ENCODE assay signal across 16 cellular contexts in the genomic region with DNA sequence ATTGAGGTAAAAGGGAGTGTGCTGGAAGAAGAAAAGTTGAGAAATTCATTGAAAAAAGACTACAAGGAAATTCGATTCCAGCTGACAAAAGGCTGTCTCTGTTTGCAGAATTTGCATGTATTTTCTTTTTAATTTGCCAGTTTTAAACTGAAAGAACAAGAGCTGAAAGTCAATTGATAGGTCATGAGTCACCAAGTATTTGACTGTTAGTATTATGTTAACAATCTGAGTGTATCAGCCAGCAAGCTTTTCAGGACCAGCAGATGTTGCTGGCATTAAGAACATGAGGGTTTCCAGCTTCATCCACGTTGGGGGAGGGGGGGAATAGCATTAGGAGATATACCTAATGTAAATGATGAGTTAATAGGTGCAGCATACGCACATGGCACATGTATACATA.
DNase-seq lines count a peak whose midpoint lies in the region; TF ChIP-seq lines count a peak whose summit lies in the region.
"Had no signal": no experiment of that assay in that cellular context is flagged by ENCODE, and none has a peak within 500 bp of the region (broad histone marks: within the 10 kb centered on the region; RNA-seq: fewer than 3 reads in every experiment).

No MANE protein-coding gene starts in this region.

- H3K9me2 ChIP-seq in SK-N-SH, result no peaks in the 10 kb centered on the region

- H3F3A ChIP-seq in SK-N-SH (replicated peaks; ENCODE audit: insufficient read depth), result peaks cover 56% of the 10 kb centered on the region

- peaks cover 7% of the 10 kb centered on the region for H3K36me3 Mint-ChIP-seq in MCF 10A (ENCODE audit: insufficient read depth, unreplicated experiment)
- H3K36me3 Mint-ChIP-seq in CD14-positive monocyte, result no peaks in the 10 kb centered on the region
- H3K36me3 Mint-ChIP-seq: naive thymus-derived CD8-positive, alpha-beta T cell had no signal

- TF ChIP-seq RAD21 in SK-N-SH (IDR thresholded peaks at IDR 0.05; ENCODE audit: low read length), result no peak

- intact Hi-C loops in MCF 10A (cut with micrococcal nuclease), result loop anchor here (2.0 kb wide), 1 partner anchor 324 kb away; no protein-coding TSS in a partner anchor
- intact Hi-C loops in breast epithelium (cut with DNase I; ENCODE audit: low total_unique reads), result no loop called here
- intact Hi-C loops in CD14-positive monocyte (cut with micrococcal nuclease), result no loop called here

- no peaks in the 10 kb centered on the region for H3K79me2 ChIP-seq in SK-N-SH (ENCODE audit: insufficient read depth)

- H3K27me3 Mint-ChIP-seq in MCF 10A (ENCODE audit: insufficient read depth, unreplicated experiment) (no peaks in the 10 kb centered on the region), CD14-positive monocyte (ENCODE audit: low read depth in 3 of 3) (peaks cover 0 to 1% (median 0%) of the 10 kb centered on the region in 3 donors)
- H3K27me3 Mint-ChIP-seq: naive thymus-derived CD8-positive, alpha-beta T cell; stimulated activated naive CD8-positive, alpha-beta T cell treated with anti-CD3 and anti-CD28 coated beads, Interleukin-15, Interleukin-2, amounts not matched to agents 100 ng/mL and 50 ng/mL, for 24 hours had no signal

- H3K27ac ChIP-seq in breast epithelium (no peak overlapping the region), SK-N-SH (ENCODE audit: low read depth in 2 of 2, low read length in 1 of 2) (peak overlapping the region; percentile 77 to 95; a peak in 3 of 4 replicates), tibial nerve (no peak overlapping the region)
- H3K27ac ChIP-seq: colonic mucosa, HL-60 had no signal

- TF ChIP-seq CTCF in MCF 10A (IDR thresholded peaks at IDR 0.05; ENCODE audit: unreplicated experiment) (no peak), breast epithelium (IDR thresholded peaks at IDR 0.05) (no peak), SK-N-SH (IDR thresholded peaks at IDR 0.05) (no peak), tibial nerve (IDR thresholded peaks at IDR 0.05) (no peak), CD14-positive monocyte (IDR thresholded peaks at IDR 0.05) (no peak)

- peak; percentile 68 for DNase-seq in MCF 10A (ENCODE audit: unreplicated experiment)
- DNase-seq in breast epithelium (ENCODE audit: low spot score in 2 of 2), result no peak
- no peak for DNase-seq in SK-N-SH
- peak; percentile 65 for DNase-seq in fibroblast of the conjunctiva (ENCODE audit: low read depth)
- DNase-seq in tibial nerve (ENCODE audit: low spot score in 2 of 2), result no peak
- DNase-seq in inferior parietal cortex (ENCODE audit: extremely low spot score), result no peak
- DNase-seq in T-helper 1 cell, result no peak
- DNase-seq in CD14-positive monocyte (ENCODE audit: low spot score), result no peak
- DNase-seq: 8988T; activated CD4-positive, CD25-positive, alpha-beta regulatory T cell; activated gamma-delta T cell; colonic mucosa; naive thymus-derived CD8-positive, alpha-beta T cell; NCI-H2081 had no signal

- POLR2A ChIA-PET in MCF 10A (lab: Yijun Ruan, JAX), result interaction anchor here (0.7 to 2.5 kb wide), 2 partner anchors 11 to 12 kb away, joined by 3 to 7 read pairs; no protein-coding TSS in a partner anchor
- POLR2A ChIA-PET in SK-N-SH (lab: Yijun Ruan, JAX), result no interaction called here

- CTCF ChIA-PET in MCF 10A (lab: Yijun Ruan, JAX), result interaction anchor here (0.5 to 1.6 kb wide), 5 partner anchors 10 to 166 kb away, joined by 3 to 4 read pairs (median 3); no protein-coding TSS in a partner anchor
- CTCF ChIA-PET in SK-N-SH (lab: Yijun Ruan, JAX), result interaction anchor here (0.8 kb wide), 1 partner anchor 10 kb away, joined by 3 read pairs; no protein-coding TSS in a partner anchor

- H3K27me3 ChIP-seq in breast epithelium, result no peaks in the 10 kb centered on the region
- H3K27me3 ChIP-seq in SK-N-SH (ENCODE audit: insufficient read depth), result no peaks in the 10 kb centered on the region
- H3K27me3 ChIP-seq in tibial nerve, result no peaks in the 10 kb centered on the region
- H3K27me3 ChIP-seq: colonic mucosa had no signal

- no TSS peak for BruUV-seq in MCF 10A (replicated peaks; lab: Mats Ljungman, UMichigan)

- H3K4me1 ChIP-seq in breast epithelium, result no peaks in the 10 kb centered on the region
- H3K4me1 ChIP-seq in SK-N-SH (ENCODE audit: control insufficient read depth in 1 of 2, insufficient read depth in 2 of 2, low read depth in 1 of 2, low read length in 1 of 2), result peaks cover 0 to 78% of the 10 kb centered on the region in 2 experiments; a peak in 3 of 4 replicates
- no peaks in the 10 kb centered on the region for H3K4me1 ChIP-seq in tibial nerve
- H3K4me1 ChIP-seq: colonic mucosa had no signal

- peaks cover 41% of the 10 kb centered on the region for H3K4me1 Mint-ChIP-seq in MCF 10A (ENCODE audit: insufficient read depth, unreplicated experiment)
- H3K4me1 Mint-ChIP-seq in CD14-positive monocyte, result no peaks in the 10 kb centered on the region
- H3K4me1 Mint-ChIP-seq: naive thymus-derived CD8-positive, alpha-beta T cell had no signal

- no peaks in the 10 kb centered on the region for H3K9me3 ChIP-seq in breast epithelium
- no peaks in the 10 kb centered on the region for H3K9me3 ChIP-seq in SK-N-SH
- no peaks in the 10 kb centered on the region for H3K9me3 ChIP-seq in tibial nerve
- H3K9me3 ChIP-seq: colonic mucosa had no signal

- H3K27ac Mint-ChIP-seq in MCF 10A (ENCODE audit: low read depth, unreplicated experiment) (peak overlapping the region; percentile 70), CD14-positive monocyte (no peak overlapping the region)
- H3K27ac Mint-ChIP-seq: naive thymus-derived CD8-positive, alpha-beta T cell; stimulated activated naive CD8-positive, alpha-beta T cell treated with anti-CD3 and anti-CD28 coated beads, Interleukin-15, Interleukin-2, amounts not matched to agents 100 ng/mL and 50 ng/mL, for 24 hours had no signal

- H3K4me3 Mint-ChIP-seq in MCF 10A (ENCODE audit: unreplicated experiment), result no peak overlapping the region
- no peak overlapping the region for H3K4me3 Mint-ChIP-seq in CD14-positive monocyte
- H3K4me3 Mint-ChIP-seq: naive thymus-derived CD8-positive, alpha-beta T cell; stimulated activated naive CD8-positive, alpha-beta T cell treated with anti-CD3 and anti-CD28 coated beads, Interleukin-15, Interleukin-2, amounts not matched to agents 100 ng/mL and 50 ng/mL, for 24 hours had no signal

- H3K9me3 Mint-ChIP-seq in MCF 10A (ENCODE audit: unreplicated experiment), result no peaks in the 10 kb centered on the region
- H3K9me3 Mint-ChIP-seq in CD14-positive monocyte, result peaks cover 0 to 10% (median 2%) of the 10 kb centered on the region in 7 donors

- H3K4me3 ChIP-seq in breast epithelium (no peak overlapping the region), SK-N-SH (ENCODE audit: low read depth in 2 of 2, low read length in 1 of 2) (peak overlapping the region in 1 of 2 experiments; percentile 16; a peak in 1 of 4 replicates), tibial nerve (no peak overlapping the region)
- H3K4me3 ChIP-seq: colonic mucosa had no signal

- H4K20me1 ChIP-seq in SK-N-SH (ENCODE audit: insufficient read depth), result no peaks in the 10 kb centered on the region

- H3K4me2 ChIP-seq in SK-N-SH, result peak overlapping the region; percentile 58

- WGBS in SK-N-SH (ENCODE audit: low lambda C conversion rate), result 5% methylated on average over 3 of the region's 3 CpGs
- WGBS in tibial nerve, 2 donors, result 37 to 45% methylated on average over 3 of the region's 3 CpGs

- peak overlapping the region; percentile 64 for H3K9ac ChIP-seq in SK-N-SH

- no peaks in the 10 kb centered on the region for H3K36me3 ChIP-seq in breast epithelium
- H3K36me3 ChIP-seq in SK-N-SH (replicated peaks in 1 of 2; ENCODE audit: control insufficient read depth in 1 of 2, insufficient read depth in 2 of 2, low read length in 1 of 2), result no peaks in the 10 kb centered on the region
- no peaks in the 10 kb centered on the region for H3K36me3 ChIP-seq in tibial nerve
- H3K36me3 ChIP-seq: colonic mucosa had no signal

- H2AFZ ChIP-seq in SK-N-SH (ENCODE audit: low read depth), result 0 out of 2 replicates have a peak overlapping the region, but pooled peaks have one; percentile 3

- no peak for TF ChIP-seq POLR2A in breast epithelium (IDR thresholded peaks at IDR 0.05)
- no peak for TF ChIP-seq POLR2A in tibial nerve (IDR thresholded peaks at IDR 0.05)

- TF ChIP-seq EP300 in SK-N-SH (IDR thresholded peaks at IDR 0.05; ENCODE audit: borderline replicate concordance in 1 of 2, low read depth in 1 of 2, low read length in 1 of 2) (peak in 1 of 2 experiments; percentile 92; a peak in 2 of 4 replicates), tibial nerve (IDR thresholded peaks at IDR 0.05) (no peak)

TF ChIP-seq in SK-N-SH, 30 proteins besides CTCF, POLR2A, EP300 and RAD21 (continues in another document):
- no peak for TF ChIP-seq YY1 (IDR thresholded peaks at IDR 0.05; ENCODE audit: low read depth)
- no peak for TF ChIP-seq TAF1 (IDR thresholded peaks at IDR 0.05; ENCODE audit: borderline replicate concordance, low read depth, low read length)
- TF ChIP-seq MEF2A (IDR thresholded peaks at IDR 0.05; ENCODE audit: borderline replicate concordance, low read depth), result no peak
- no peak for TF ChIP-seq ZBTB33 (IDR thresholded peaks at IDR 0.05; ENCODE audit: borderline replicate concordance, low read depth)
- TF ChIP-seq, protein P1, sequence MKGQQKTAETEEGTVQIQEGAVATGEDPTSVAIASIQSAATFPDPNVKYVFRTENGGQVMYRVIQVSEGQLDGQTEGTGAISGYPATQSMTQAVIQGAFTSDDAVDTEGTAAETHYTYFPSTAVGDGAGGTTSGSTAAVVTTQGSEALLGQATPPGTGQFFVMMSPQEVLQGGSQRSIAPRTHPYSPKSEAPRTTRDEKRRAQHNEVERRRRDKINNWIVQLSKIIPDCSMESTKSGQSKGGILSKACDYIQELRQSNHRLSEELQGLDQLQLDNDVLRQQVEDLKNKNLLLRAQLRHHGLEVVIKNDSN (IDR thresholded peaks at IDR 0.05; ENCODE audit: borderline replicate concordance, low read depth), result no peak
- no peak for TF ChIP-seq MXI1 (IDR thresholded peaks at IDR 0.05; ENCODE audit: low read depth, low read length)

Comparison
In these comparisons a context has a peak if more than half of its experiments do, and no peak if none do; other contexts are left out.
1. DNase-seq: peak in MCF 10A (single experiment) and fibroblast of the conjunctiva (single experiment); none in breast epithelium (0 of 2), SK-N-SH (single experiment), tibial nerve (0 of 2), inferior parietal cortex (single experiment), T-helper 1 cell (0 of 5) and CD14-positive monocyte (single experiment).
2. H3K27ac ChIP-seq: peak in SK-N-SH (2 of 2); none in breast epithelium (0 of 2) and tibial nerve (0 of 4).